Comparison of ENCODE assay signal across 9 cellular contexts in genomic region chr18:4106407-4107033, GRCh38.
DNase-seq lines count a peak whose midpoint lies in the region.
"Had no signal": no experiment of that assay in that cellular context is flagged by ENCODE, and none has a peak within 500 bp of the region (broad histone marks: within the 10 kb centered on the region; RNA-seq: fewer than 3 reads in every experiment).

No MANE protein-coding gene starts in this region.

- no peaks in the 10 kb centered on the region for H3K36me3 ChIP-seq in mesodermal cell (ENCODE audit: control insufficient read depth, insufficient read depth, low read length)
- H3K36me3 ChIP-seq: BLaER1 had no signal

- DNase-seq in DMS 273 (lab: John Stamatoyannopoulos, UW; ENCODE audit: unreplicated experiment) (peak; percentile 80), DMS 273 treated with DMSO at 0.1 percent for 48 hours (lab: John Stamatoyannopoulos, UW) (no peak), HCEC 1CT (peak; percentile 42), NCI-H1694 treated with DMSO at 0.1 percent for 48 hours (lab: John Stamatoyannopoulos, UW) (peak; percentile 11)
- peak; percentile 46 for DNase-seq in activated CD4-positive, alpha-beta T cell treated with anti-CD3 and anti-CD28 coated beads, Interleukin-2, amount 50 U/mL, for 1 hour
- peak; percentile 14 for DNase-seq in effector CD8-positive, alpha-beta T cell (lab: John Stamatoyannopoulos, UW)
- peak; percentile 1 to 40 for DNase-seq in stimulated activated CD8-positive, alpha-beta memory T cell treated with anti-CD3 and anti-CD28 coated beads, Interleukin-7, amount 100 ng/mL, for 4 hours (ENCODE audit: low read depth in 2 of 2)

- no peaks in the 10 kb centered on the region for H3K9me3 ChIP-seq in mesodermal cell (ENCODE audit: control insufficient read depth, low read length)
- H3K9me3 ChIP-seq: BLaER1 had no signal

- WGBS in mesodermal cell (ENCODE audit: insufficient coverage in 2 of 2), 2 experiments, result 65% methylated on average over 6 to 8 of the region's 13 CpGs

- no peak overlapping the region for H3K4me3 ChIP-seq in mesodermal cell (ENCODE audit: extremely low read depth, insufficient read depth, low read length, poor library complexity, severe bottlenecking)
- H3K4me3 ChIP-seq: BLaER1 had no signal

- no peaks in the 10 kb centered on the region for H3K4me1 ChIP-seq in mesodermal cell (ENCODE audit: control insufficient read depth, insufficient read depth, low read length, poor library complexity, severe bottlenecking)
- H3K4me1 ChIP-seq: BLaER1 had no signal

- peak overlapping the region; percentile 68 for H3K27ac ChIP-seq in mesodermal cell (ENCODE audit: low read depth, low read length, severe bottlenecking)
- H3K27ac ChIP-seq: BLaER1 had no signal
